Comparison of ENCODE assay signal across 27 cellular contexts in genomic region chr10:68242051-68242450, GRCh38. TPM values are rescaled to one million over a fixed set of nuclear protein-coding genes. Genes with fewer than 3 reads are reported as not detected.
"Had no signal": no experiment of that assay in that cellular context is flagged by ENCODE, and none has a peak within 500 bp of the region (broad histone marks: within the 10 kb centered on the region; RNA-seq: fewer than 3 reads in every experiment).

No MANE protein-coding gene starts in this region.

- H3K27ac ChIP-seq: adrenal gland, breast epithelium had no signal

- H3K4me1 ChIP-seq: adrenal gland, breast epithelium had no signal

- H3K36me3 ChIP-seq: adrenal gland, breast epithelium, MG63 had no signal

- H3K27me3 ChIP-seq: adrenal gland, breast epithelium, MG63 had no signal

- H3K4me3 Mint-ChIP-seq: activated B cell treated with CpG ODN at 0.5 μM for 24 hours; activated CD4-positive, alpha-beta memory T cell treated with anti-CD3 and anti-CD28 coated beads, Interleukin-2, amount 10 ng/mL, durations not matched to agents 7 days and 5 days; activated CD4-positive, alpha-beta T cell treated with anti-CD3 and anti-CD28 coated beads, Interleukin-2, amount 10 ng/mL, durations not matched to agents 24 days and 14 days; activated naive CD8-positive, alpha-beta T cell treated with anti-CD3 and anti-CD28 coated beads, Interleukin-2, amount 10 ng/mL, durations not matched to agents 7 days and 5 days; T-helper 17 cell had no signal

- H3K36me3 Mint-ChIP-seq: activated naive CD8-positive, alpha-beta T cell treated with anti-CD3 and anti-CD28 coated beads, Interleukin-2, amount 10 ng/mL, durations not matched to agents 7 days and 5 days had no signal

- ATAC-seq: PC-3, T-helper 17 cell had no signal

- H3K4me3 ChIP-seq: adrenal gland, breast epithelium, MG63 had no signal

- H3K27ac Mint-ChIP-seq: activated B cell treated with CpG ODN at 0.5 μM for 24 hours; activated CD4-positive, alpha-beta memory T cell treated with anti-CD3 and anti-CD28 coated beads, Interleukin-2, amount 10 ng/mL, durations not matched to agents 7 days and 5 days; activated CD4-positive, alpha-beta T cell treated with anti-CD3 and anti-CD28 coated beads, Interleukin-2, amount 10 ng/mL, durations not matched to agents 24 days and 14 days; activated naive CD8-positive, alpha-beta T cell treated with anti-CD3 and anti-CD28 coated beads, Interleukin-2, amount 10 ng/mL, durations not matched to agents 7 days and 5 days; T-helper 17 cell had no signal

- H3K27me3 Mint-ChIP-seq: activated B cell treated with CpG ODN at 0.5 μM for 24 hours had no signal

- H3K9me3 Mint-ChIP-seq: activated B cell treated with CpG ODN at 0.5 μM for 24 hours; activated CD4-positive, alpha-beta memory T cell treated with anti-CD3 and anti-CD28 coated beads, Interleukin-2, amount 10 ng/mL, durations not matched to agents 7 days and 5 days; activated CD4-positive, alpha-beta T cell treated with anti-CD3 and anti-CD28 coated beads, Interleukin-2, amount 10 ng/mL, durations not matched to agents 24 days and 14 days; activated naive CD8-positive, alpha-beta T cell treated with anti-CD3 and anti-CD28 coated beads, Interleukin-2, amount 10 ng/mL, durations not matched to agents 7 days and 5 days had no signal

- H3K9me3 ChIP-seq: adrenal gland, breast epithelium, MG63 had no signal

- H3K4me1 Mint-ChIP-seq: activated B cell treated with CpG ODN at 0.5 μM for 24 hours; activated CD4-positive, alpha-beta memory T cell treated with anti-CD3 and anti-CD28 coated beads, Interleukin-2, amount 10 ng/mL, durations not matched to agents 7 days and 5 days; activated CD4-positive, alpha-beta T cell treated with anti-CD3 and anti-CD28 coated beads, Interleukin-2, amount 10 ng/mL, durations not matched to agents 24 days and 14 days; activated naive CD8-positive, alpha-beta T cell treated with anti-CD3 and anti-CD28 coated beads, Interleukin-2, amount 10 ng/mL, durations not matched to agents 7 days and 5 days; T-helper 17 cell had no signal

- DNase-seq: activated B cell treated with CpG ODN at 0.5 μM for 24 hours; activated CD4-positive, alpha-beta memory T cell treated with anti-CD3 and anti-CD28 coated beads, Interleukin-2, amount 10 ng/mL, durations not matched to agents 7 days and 5 days; activated CD4-positive, alpha-beta T cell treated with anti-CD3 and anti-CD28 coated beads for 1 hour; activated CD4-positive, alpha-beta T cell treated with anti-CD3 and anti-CD28 coated beads, Interleukin-2, amount 10 ng/mL, durations not matched to agents 24 days and 14 days; activated CD8-positive, alpha-beta memory T cell treated with anti-CD3 and anti-CD28 coated beads, Interleukin-2, amount 50 U/mL, for 48 hours; activated naive CD4-positive, alpha-beta T cell treated with anti-CD3 and anti-CD28 coated beads, Interleukin-2, amount 50 U/mL, for 16 hours; activated naive CD8-positive, alpha-beta T cell treated with anti-CD3 and anti-CD28 coated beads, Interleukin-2, amount 10 ng/mL, durations not matched to agents 7 days and 5 days; activated T-cell treated with anti-CD3 and anti-CD28 coated beads, Interleukin-2, amount 50 U/mL, for 1 hour; adrenal gland; anterior cingulate cortex; central memory CD4-positive, alpha-beta T cell; KBM-7; MG63; MV-4-11; NCI-H1092 treated with DMSO at 0.1 percent for 48 hours; NCI-H1436; NCI-H1694 treated with DMSO at 0.1 percent for 48 hours; NCI-H2081; NCI-H510A treated with DMSO at 0.1 percent for 48 hours; NCI-H69; PC-3; SHP77 treated with DMSO at 0.1 percent for 48 hours; T-helper 17 cell; T-helper 9 cell had no signal

RNA-seq across cellular contexts. Expression of gene ATOH7, which starts 10.1 kb away (rescaled TPM):
- total RNA-seq: activated B cell treated with CpG ODN at 0.5 μM for 24 hours; activated CD4-positive, alpha-beta memory T cell treated with anti-CD3 and anti-CD28 coated beads, Interleukin-2, amount 10 ng/mL, durations not matched to agents 7 days and 5 days; activated CD4-positive, alpha-beta T cell treated with anti-CD3 and anti-CD28 coated beads, Interleukin-2, amount 10 ng/mL, durations not matched to agents 24 days and 14 days; activated CD8-positive, alpha-beta memory T cell treated with anti-CD3 and anti-CD28 coated beads for 36 hours; activated naive CD8-positive, alpha-beta T cell treated with anti-CD3 and anti-CD28 coated beads, Interleukin-2, amount 10 ng/mL, durations not matched to agents 7 days and 5 days; chondrocyte; T-helper 17 cell had no signal
